ENCODE assay signal across 1 cellular context in genomic region chrX:57282568-57282967, GRCh38.
TF ChIP-seq lines count a peak whose summit lies in the region.

No MANE protein-coding gene starts in this region.

TF ChIP-seq in HCT116, 20 proteins besides CTCF, POLR2A, EP300 and RAD21 (continued from another document):
- no peak for TF ChIP-seq ZBTB33 (IDR thresholded peaks at IDR 0.05; ENCODE audit: extremely low read depth, insufficient replicate concordance, low read length)
- TF ChIP-seq SP1 (IDR thresholded peaks at IDR 0.05; ENCODE audit: low read depth) = no peak
- TF ChIP-seq TCF7L2 (IDR thresholded peaks at IDR 0.05; ENCODE audit: borderline replicate concordance, extremely low read depth, insufficient read depth, insufficient read length) = no peak
- TF ChIP-seq YY1 (IDR thresholded peaks at IDR 0.05; ENCODE audit: extremely low read depth, insufficient replicate concordance, low read depth, low read length) = no peak
- no peak for TF ChIP-seq REST (IDR thresholded peaks at IDR 0.05; ENCODE audit: low read depth)
